1 cellular context compared by ENCODE assay signal in genomic region chr18:111292-112014, GRCh38.
TF ChIP-seq lines count a peak whose summit lies in the region.

No MANE protein-coding gene starts in this region.

TF ChIP-seq in HepG2, 621 proteins besides CTCF, POLR2A, EP300 and RAD21 (continued from another document and continues in another):
- 0 out of 2 replicates have a peak, but pooled peaks have one; percentile 3 for TF ChIP-seq PAXIP1 (CRISPR knock-in tag; conservative IDR thresholded peaks at IDR 0.05)
- TF ChIP-seq GFI1 (CRISPR knock-in tag; IDR thresholded peaks at IDR 0.05; ENCODE audit: borderline replicate concordance): peak; percentile 27; the same call in 1 of the 2 replicates
- TF ChIP-seq ZNF773 (CRISPR knock-in tag; IDR thresholded peaks at IDR 0.05; ENCODE audit: borderline replicate concordance): peak; percentile 84; the same call in 1 of the 2 replicates
- TF ChIP-seq AGO1 (IDR thresholded peaks at IDR 0.05; ENCODE audit: low read depth, low read length, poor library complexity, severe bottlenecking): no peak
- 0 out of 2 replicates have a peak, but pooled peaks have one; percentile 71 for TF ChIP-seq ZBTB42 (CRISPR knock-in tag; IDR thresholded peaks at IDR 0.05)
- TF ChIP-seq, protein P1, sequence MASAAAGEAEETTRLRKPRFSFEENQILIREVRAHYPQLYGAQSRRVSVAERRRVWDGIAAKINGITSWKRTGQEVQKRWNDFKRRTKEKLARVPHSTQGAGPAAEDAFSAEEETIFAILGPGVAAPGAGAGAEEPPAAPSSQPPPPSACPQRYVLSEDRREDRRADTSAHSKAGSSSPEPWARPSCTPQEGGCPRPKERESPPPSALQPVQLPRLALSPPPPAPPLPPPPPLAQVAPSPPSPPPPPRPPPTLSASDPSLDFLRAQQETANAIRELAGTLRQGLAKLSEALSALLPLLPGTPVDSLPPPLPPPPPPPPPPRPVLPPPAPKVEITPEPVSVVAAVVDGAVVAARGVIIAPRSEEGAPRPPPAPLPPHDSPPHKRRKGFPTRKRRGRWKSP (CRISPR knock-in tag; IDR thresholded peaks at IDR 0.05): peak; percentile 68; the same call in 1 of the 2 replicates
- peak; percentile 79; the same call in 1 of the 2 replicates for TF ChIP-seq BATF2 (CRISPR knock-in tag; IDR thresholded peaks at IDR 0.05)
- 0 out of 2 replicates have a peak, but pooled peaks have one; percentile 33 for TF ChIP-seq ZNF205 (CRISPR knock-in tag; IDR thresholded peaks at IDR 0.05)
- TF ChIP-seq IRF9 (CRISPR knock-in tag; IDR thresholded peaks at IDR 0.05; ENCODE audit: borderline replicate concordance): peak; percentile 80; the same call in 1 of the 2 replicates
- TF ChIP-seq MXD3 (CRISPR knock-in tag; IDR thresholded peaks at IDR 0.05): peak; percentile 94
- TF ChIP-seq ZNF614 (CRISPR knock-in tag; IDR thresholded peaks at IDR 0.05; ENCODE audit: borderline replicate concordance): peak; percentile 27; the same call in 1 of the 2 replicates
- peak; percentile 50; the same call in 1 of the 2 replicates for TF ChIP-seq ELF3 (CRISPR knock-in tag; IDR thresholded peaks at IDR 0.05)
- 0 out of 2 replicates have a peak, but pooled peaks have one; percentile 53 for TF ChIP-seq ARNTL (CRISPR knock-in tag; IDR thresholded peaks at IDR 0.05)
- TF ChIP-seq ZSCAN12 (CRISPR knock-in tag; IDR thresholded peaks at IDR 0.05): peak; percentile 92
- peak; percentile 75; the same call in 1 of the 2 replicates for TF ChIP-seq EEA1 (CRISPR knock-in tag; IDR thresholded peaks at IDR 0.05; ENCODE audit: borderline replicate concordance)
- TF ChIP-seq IRX3 (CRISPR knock-in tag; IDR thresholded peaks at IDR 0.05; ENCODE audit: borderline replicate concordance, low read depth): peak; percentile 61; the same call in 1 of the 2 replicates
- TF ChIP-seq NR2F2 (IDR thresholded peaks at IDR 0.05; ENCODE audit: borderline replicate concordance, low read depth): no peak
- peak; percentile 70; the same call in 1 of the 2 replicates for TF ChIP-seq CHCHD3 (CRISPR knock-in tag; IDR thresholded peaks at IDR 0.05)
- 0 out of 2 replicates have a peak, but pooled peaks have one; percentile 37 for TF ChIP-seq ZSCAN9 (CRISPR knock-in tag; IDR thresholded peaks at IDR 0.05; ENCODE audit: borderline replicate concordance)
- no peak for TF ChIP-seq TFE3 (CRISPR knock-in tag; IDR thresholded peaks at IDR 0.05)
- TF ChIP-seq ZNF678 (CRISPR knock-in tag; IDR thresholded peaks at IDR 0.05): peak; percentile 68; the same call in 1 of the 2 replicates
- no peak for TF ChIP-seq PCBP2 (optimal IDR thresholded peaks at IDR 0.05; ENCODE audit: low read depth, low read length, poor library complexity, severe bottlenecking)
- TF ChIP-seq ZBTB7A (CRISPR knock-in tag; IDR thresholded peaks at IDR 0.05): 0 out of 2 replicates have a peak, but pooled peaks have one; percentile 29
- TF ChIP-seq, protein P2, sequence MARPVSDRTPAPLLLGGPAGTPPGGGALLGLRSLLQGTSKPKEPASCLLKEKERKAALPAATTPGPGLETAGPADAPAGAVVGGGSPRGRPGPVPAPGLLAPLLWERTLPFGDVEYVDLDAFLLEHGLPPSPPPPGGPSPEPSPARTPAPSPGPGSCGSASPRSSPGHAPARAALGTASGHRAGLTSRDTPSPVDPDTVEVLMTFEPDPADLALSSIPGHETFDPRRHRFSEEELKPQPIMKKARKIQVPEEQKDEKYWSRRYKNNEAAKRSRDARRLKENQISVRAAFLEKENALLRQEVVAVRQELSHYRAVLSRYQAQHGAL (CRISPR knock-in tag; IDR thresholded peaks at IDR 0.05; ENCODE audit: not compliant biosample characterization): peak; percentile 76
- TF ChIP-seq KLF16 (CRISPR knock-in tag; IDR thresholded peaks at IDR 0.05): 0 out of 4 replicates have a peak, but pooled peaks of 1 of the 2 experiments have one; percentile 11
- peak; percentile 69; the same call in 1 of the 2 replicates for TF ChIP-seq ZNF776 (CRISPR knock-in tag; IDR thresholded peaks at IDR 0.05)
- peak; percentile 21; the same call in 1 of the 2 replicates for TF ChIP-seq ZBTB20 (CRISPR knock-in tag; IDR thresholded peaks at IDR 0.05; ENCODE audit: borderline replicate concordance, low read depth)
- peak; percentile 80; the same call in 1 of the 2 replicates for TF ChIP-seq CREBL2 (CRISPR knock-in tag; IDR thresholded peaks at IDR 0.05; ENCODE audit: borderline replicate concordance)
- no peak for TF ChIP-seq HMGA1 (CRISPR knock-in tag; conservative IDR thresholded peaks at IDR 0.05)
- TF ChIP-seq FOXA3 (CRISPR knock-in tag; IDR thresholded peaks at IDR 0.05): peak; percentile 8; the same call in 1 of the 2 replicates
- TF ChIP-seq ZNF282 (IDR thresholded peaks at IDR 0.05; ENCODE audit: partially characterized antibody): no peak
- TF ChIP-seq ZNF430 (CRISPR knock-in tag; IDR thresholded peaks at IDR 0.05): peak; percentile 57; the same call in 1 of the 2 replicates
- TF ChIP-seq, protein P3, sequence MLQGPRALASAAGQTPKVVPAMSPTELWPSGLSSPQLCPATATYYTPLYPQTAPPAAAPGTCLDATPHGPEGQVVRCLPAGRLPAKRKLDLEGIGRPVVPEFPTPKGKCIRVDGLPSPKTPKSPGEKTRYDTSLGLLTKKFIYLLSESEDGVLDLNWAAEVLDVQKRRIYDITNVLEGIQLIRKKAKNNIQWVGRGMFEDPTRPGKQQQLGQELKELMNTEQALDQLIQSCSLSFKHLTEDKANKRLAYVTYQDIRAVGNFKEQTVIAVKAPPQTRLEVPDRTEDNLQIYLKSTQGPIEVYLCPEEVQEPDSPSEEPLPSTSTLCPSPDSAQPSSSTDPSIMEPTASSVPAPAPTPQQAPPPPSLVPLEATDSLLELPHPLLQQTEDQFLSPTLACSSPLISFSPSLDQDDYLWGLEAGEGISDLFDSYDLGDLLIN (CRISPR knock-in tag; IDR thresholded peaks at IDR 0.05; ENCODE audit: borderline replicate concordance): peak; percentile 58; the same call in 1 of the 2 replicates
- TF ChIP-seq KLF12 (CRISPR knock-in tag; IDR thresholded peaks at IDR 0.05; ENCODE audit: borderline replicate concordance): 0 out of 2 replicates have a peak, but pooled peaks have one; percentile 39
- TF ChIP-seq ZMAT3 (CRISPR knock-in tag; conservative IDR thresholded peaks at IDR 0.05): peak; percentile 64; the same call in 1 of the 2 replicates
- TF ChIP-seq, protein P4, sequence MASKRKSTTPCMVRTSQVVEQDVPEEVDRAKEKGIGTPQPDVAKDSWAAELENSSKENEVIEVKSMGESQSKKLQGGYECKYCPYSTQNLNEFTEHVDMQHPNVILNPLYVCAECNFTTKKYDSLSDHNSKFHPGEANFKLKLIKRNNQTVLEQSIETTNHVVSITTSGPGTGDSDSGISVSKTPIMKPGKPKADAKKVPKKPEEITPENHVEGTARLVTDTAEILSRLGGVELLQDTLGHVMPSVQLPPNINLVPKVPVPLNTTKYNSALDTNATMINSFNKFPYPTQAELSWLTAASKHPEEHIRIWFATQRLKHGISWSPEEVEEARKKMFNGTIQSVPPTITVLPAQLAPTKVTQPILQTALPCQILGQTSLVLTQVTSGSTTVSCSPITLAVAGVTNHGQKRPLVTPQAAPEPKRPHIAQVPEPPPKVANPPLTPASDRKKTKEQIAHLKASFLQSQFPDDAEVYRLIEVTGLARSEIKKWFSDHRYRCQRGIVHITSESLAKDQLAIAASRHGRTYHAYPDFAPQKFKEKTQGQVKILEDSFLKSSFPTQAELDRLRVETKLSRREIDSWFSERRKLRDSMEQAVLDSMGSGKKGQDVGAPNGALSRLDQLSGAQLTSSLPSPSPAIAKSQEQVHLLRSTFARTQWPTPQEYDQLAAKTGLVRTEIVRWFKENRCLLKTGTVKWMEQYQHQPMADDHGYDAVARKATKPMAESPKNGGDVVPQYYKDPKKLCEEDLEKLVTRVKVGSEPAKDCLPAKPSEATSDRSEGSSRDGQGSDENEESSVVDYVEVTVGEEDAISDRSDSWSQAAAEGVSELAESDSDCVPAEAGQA (IDR thresholded peaks at IDR 0.05; ENCODE audit: low read depth): no peak
- TF ChIP-seq, protein P4 (CRISPR knock-in tag; IDR thresholded peaks at IDR 0.05; ENCODE audit: borderline replicate concordance): peak; percentile 51; the same call in 1 of the 2 replicates
- TF ChIP-seq DZIP1 (CRISPR knock-in tag; IDR thresholded peaks at IDR 0.05): no peak
